In the genomic region with DNA sequence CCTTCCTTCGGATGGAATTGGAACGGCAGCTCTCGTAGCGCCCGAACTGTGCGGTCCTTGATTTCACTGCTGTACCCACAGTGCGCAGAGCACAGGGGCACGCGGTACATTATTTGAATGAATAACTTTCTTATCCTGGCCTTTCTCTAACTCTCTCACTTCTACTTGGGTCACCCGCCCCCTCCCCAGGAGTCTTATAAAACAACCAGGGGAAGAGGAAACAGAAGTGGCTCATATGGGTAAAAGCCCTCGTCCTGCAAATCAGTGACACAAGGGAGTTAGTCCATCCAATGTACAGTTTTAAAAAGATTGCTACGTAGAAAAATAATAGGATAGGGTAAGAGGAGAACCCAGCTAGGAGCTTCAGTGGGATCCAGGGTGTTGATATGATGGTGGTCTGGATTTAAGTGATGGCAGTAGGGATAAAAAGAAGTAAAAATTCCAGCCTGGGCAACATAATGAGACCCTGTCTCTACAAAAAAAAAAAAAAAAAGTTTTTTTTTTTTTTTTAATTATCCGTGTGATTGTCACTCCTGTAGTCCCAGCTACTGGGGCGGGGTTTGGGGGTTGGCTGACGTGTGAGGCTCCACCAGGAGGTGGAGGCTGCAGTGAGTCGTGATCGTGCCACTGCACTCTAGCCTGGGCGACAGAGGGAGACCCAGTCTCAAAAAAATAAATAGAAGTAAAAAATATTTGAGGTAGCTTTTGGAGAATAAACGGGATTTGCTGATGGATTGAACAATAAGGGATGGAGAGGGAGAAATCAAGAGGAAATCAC, we compare ENCODE assay signal across 8 cellular contexts. TPM values are rescaled to one million over a fixed set of nuclear protein-coding genes. Genes with fewer than 3 reads are reported as not detected.
DNase-seq lines count a peak whose midpoint lies in the region; ATAC-seq and TF ChIP-seq lines count a peak whose summit lies in the region.

No MANE protein-coding gene starts in this region.

- H3K27me3 ChIP-seq in RWPE2 (ENCODE audit: insufficient read depth, poor library complexity, severe bottlenecking): no peaks in the 10 kb centered on the region
- H3K27me3 ChIP-seq in iPS-20b (ENCODE audit: insufficient read depth, low read length): peaks cover 46% of the 10 kb centered on the region

- H3K4me1 ChIP-seq in RWPE2 (ENCODE audit: insufficient read depth, poor library complexity, severe bottlenecking) (no peaks in the 10 kb centered on the region), iPS-20b (ENCODE audit: insufficient read depth, low read length) (no peaks in the 10 kb centered on the region; the same call in 1 of the 2 replicates)

- H3K9me3 Mint-ChIP-seq in activated naive CD8-positive, alpha-beta T cell treated with anti-CD3 and anti-CD28 coated beads, Interleukin-2, amount 50 U/mL, for 24 hours: no peaks in the 10 kb centered on the region

- H3K27ac Mint-ChIP-seq in activated naive CD8-positive, alpha-beta T cell treated with anti-CD3 and anti-CD28 coated beads, Interleukin-2, amount 50 U/mL, for 24 hours: no peak overlapping the region

- H3K9ac ChIP-seq in iPS-20b (ENCODE audit: low read depth, low read length): no peak overlapping the region

- peak; percentile 36 for DNase-seq in G401 (ENCODE audit: low spot score)
- DNase-seq in RWPE2 (ENCODE audit: low spot score): no peak
- peak; percentile 62 for DNase-seq in activated naive CD8-positive, alpha-beta T cell treated with anti-CD3 and anti-CD28 coated beads, Interleukin-2, amount 50 U/mL, for 24 hours
- peak; percentile 25 to 39 for DNase-seq in stimulated activated CD4-positive, alpha-beta T cell treated with anti-CD3 and anti-CD28 coated beads, Interleukin-1b, Interleukin-23, amount 100 ng/mL, for 4 hours (ENCODE audit: low read depth in 2 of 2)
- DNase-seq in cerebellum (ENCODE audit: low spot score): no peak

- in situ Hi-C loops in G401 (cut with HindIII; ENCODE audit: low sequenced_read_pairs): no loop called here

- H3K4me3 ChIP-seq in RWPE2 (ENCODE audit: severe bottlenecking) (peak overlapping the region; percentile 85), iPS-20b (ENCODE audit: low read length) (peak overlapping the region; percentile 79)

- TF ChIP-seq CTCF in RWPE2 (IDR thresholded peaks at IDR 0.05; ENCODE audit: poor library complexity, severe bottlenecking): no peak

- H3K36me3 ChIP-seq in RWPE2 (ENCODE audit: low read depth) (no peaks in the 10 kb centered on the region), iPS-20b (ENCODE audit: insufficient read depth, low read depth, low read length) (no peaks in the 10 kb centered on the region)

- peak overlapping the region; percentile 84 for H3K4me3 Mint-ChIP-seq in activated naive CD8-positive, alpha-beta T cell treated with anti-CD3 and anti-CD28 coated beads, Interleukin-2, amount 50 U/mL, for 24 hours

- H3K4me1 Mint-ChIP-seq in activated naive CD8-positive, alpha-beta T cell treated with anti-CD3 and anti-CD28 coated beads, Interleukin-2, amount 50 U/mL, for 24 hours: peaks cover 12% of the 10 kb centered on the region

- H3K9me3 ChIP-seq in RWPE2 (ENCODE audit: severe bottlenecking) (no peaks in the 10 kb centered on the region), iPS-20b (ENCODE audit: insufficient read depth, low read depth, low read length) (no peaks in the 10 kb centered on the region)

- H3K36me3 Mint-ChIP-seq in activated naive CD8-positive, alpha-beta T cell treated with anti-CD3 and anti-CD28 coated beads, Interleukin-2, amount 50 U/mL, for 24 hours (ENCODE audit: low read depth): no peaks in the 10 kb centered on the region

- peak; percentile 26 for ATAC-seq in HG03460 (IDR thresholded peaks at IDR 0.05; ENCODE audit: unreplicated experiment)
- ATAC-seq in RWPE2 (ENCODE audit: low read depth): peak; percentile 72
- peak; percentile 65 for ATAC-seq in activated naive CD8-positive, alpha-beta T cell treated with anti-CD3 and anti-CD28 coated beads, Interleukin-2, amount 50 U/mL, for 24 hours
- ATAC-seq in HG03565 (IDR thresholded peaks at IDR 0.05; ENCODE audit: unreplicated experiment): no peak

- peaks cover 12% of the 10 kb centered on the region for H3K27me3 Mint-ChIP-seq in activated naive CD8-positive, alpha-beta T cell treated with anti-CD3 and anti-CD28 coated beads, Interleukin-2, amount 50 U/mL, for 24 hours

- H3K27ac ChIP-seq in RWPE2 (ENCODE audit: poor library complexity, severe bottlenecking) (no peak overlapping the region), iPS-20b (ENCODE audit: low read length) (no peak overlapping the region)

RNA-seq across cellular contexts. Expression of a gene that starts 7.1 kb away (rescaled TPM):
- total RNA-seq in G401 (2014; rRNA removed; shearing (Covaris generic)): 43.8 and 53.1 TPM in 2 replicates
- 16.6 TPM for total RNA-seq in cerebellum

RNA-seq across cellular contexts. Expression of a gene that starts 42.7 kb away (rescaled TPM):
- 0.75 and 4.3 TPM in 2 replicates for total RNA-seq in G401 (2014; rRNA removed; shearing (Covaris generic))
- 2.4 TPM for total RNA-seq in cerebellum

Comparison
In these comparisons a context has a peak if more than half of its experiments do, and no peak if none do; other contexts are left out.
1. DNase-seq: peak in G401 (single experiment), activated naive CD8-positive, alpha-beta T cell treated with anti-CD3 and anti-CD28 coated beads, Interleukin-2, amount 50 U/mL, for 24 hours (single experiment) and stimulated activated CD4-positive, alpha-beta T cell treated with anti-CD3 and anti-CD28 coated beads, Interleukin-1b, Interleukin-23, amount 100 ng/mL, for 4 hours (2 of 2); none in RWPE2 (single experiment) and cerebellum (single experiment).